In the genomic region with DNA sequence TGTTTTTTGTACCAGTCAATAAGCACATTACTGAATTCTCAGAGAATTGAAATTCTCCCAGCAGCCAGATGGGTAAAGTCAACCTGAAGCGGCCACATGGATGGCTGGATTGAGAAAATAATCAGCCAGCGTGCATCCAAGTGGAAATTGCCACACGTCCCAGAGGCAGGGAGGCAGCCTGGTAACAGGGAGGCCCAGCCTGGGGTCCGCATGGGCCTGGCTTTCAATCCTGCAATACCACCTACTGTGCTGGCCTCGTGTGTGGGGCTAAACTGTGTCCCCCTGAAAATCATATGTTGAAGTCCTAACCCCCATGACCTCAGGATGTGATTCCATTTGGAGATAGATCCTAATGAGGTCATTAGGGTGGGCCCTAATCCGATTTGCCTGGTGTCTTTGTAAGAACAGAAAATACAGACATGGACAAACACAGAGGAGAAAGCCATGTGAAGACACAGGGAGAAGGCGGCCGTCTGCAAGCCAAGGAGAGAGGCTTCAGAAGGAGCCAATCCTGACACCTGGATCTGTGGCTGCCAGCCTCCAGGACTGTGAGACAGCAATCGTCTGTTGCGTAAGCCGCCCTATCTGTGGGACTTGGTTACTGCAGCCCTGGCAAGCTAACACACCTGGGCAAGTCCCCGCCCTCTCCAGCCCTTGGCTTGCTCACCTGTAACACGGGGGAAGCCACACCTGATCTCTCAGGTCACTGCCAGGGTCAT, we compare ENCODE assay signal across 11 cellular contexts.
DNase-seq lines count a peak whose midpoint lies in the region; ATAC-seq and TF ChIP-seq lines count a peak whose summit lies in the region.
"Had no signal": no experiment of that assay in that cellular context is flagged by ENCODE, and none has a peak within 500 bp of the region (broad histone marks: within the 10 kb centered on the region; RNA-seq: fewer than 3 reads in every experiment).

No MANE protein-coding gene starts in this region.

- peaks cover 3% of the 10 kb centered on the region for H3K27me3 Mint-ChIP-seq in neural crest cell (ENCODE audit: low read depth)

- H3K4me1 Mint-ChIP-seq in neural crest cell, result peaks cover 7% of the 10 kb centered on the region

- H3K4me2 ChIP-seq in Loucy (ENCODE audit: low read depth, low read length, poor library complexity, severe bottlenecking), result no peak overlapping the region
- H3K4me2 ChIP-seq in mammary epithelial cell (ENCODE audit: insufficient read depth, low read depth, low read length), result no peak overlapping the region

- no peak overlapping the region for H3K4me3 ChIP-seq in Loucy (ENCODE audit: low read length, poor library complexity, severe bottlenecking)
- no peak overlapping the region for H3K4me3 ChIP-seq in mammary epithelial cell (replicated peaks in 1 of 3; ENCODE audit: insufficient read depth in 1 of 3, low read depth in 2 of 3, low read length in 3 of 3)

- H4K20me1 ChIP-seq in Loucy (ENCODE audit: insufficient read depth, low read length, poor library complexity, severe bottlenecking) (no peaks in the 10 kb centered on the region), mammary epithelial cell (ENCODE audit: insufficient read depth, low read length) (no peaks in the 10 kb centered on the region)

- DNase-seq in GM10248 (ENCODE audit: extremely low spot score) (no peak), mammary epithelial cell (peak; percentile 24), neural crest cell (ENCODE audit: low read depth, low spot score) (no peak), NCI-H187 (lab: John Stamatoyannopoulos, UW) (no peak), sciatic nerve (ENCODE audit: low spot score) (no peak)
- DNase-seq in stimulated activated CD8-positive, alpha-beta memory T cell treated with anti-CD3 and anti-CD28 coated beads, Interleukin-4, amount 100 ng/mL, for 48 hours, result no peak
- DNase-seq: kidney had no signal

- WGBS in mammary epithelial cell (ENCODE audit: low coverage, missing lambda C conversion rate), result 48% methylated on average over 10 of the region's 13 CpGs

- in situ Hi-C loops in mammary epithelial cell (cut with MboI; ENCODE audit: low sequenced_read_pairs in 2 of 2), result no loop called here

- CTCF ChIA-PET in GM10248 (lab: Yijun Ruan, JAX), result interaction anchor here (1.2 to 1.3 kb wide), 2 partner anchors 20 to 42 kb away, joined by 3 read pairs; no protein-coding TSS in a partner anchor
- CTCF ChIA-PET in mammary epithelial cell (lab: Charles Lee; ENCODE audit: low non-redundant PET), result no interaction called here

- H3K36me3 ChIP-seq in Loucy (ENCODE audit: insufficient read depth, low read length), result no peaks in the 10 kb centered on the region
- no peaks in the 10 kb centered on the region for H3K36me3 ChIP-seq in mammary epithelial cell (ENCODE audit: insufficient read depth, low read length)

- H2AFZ ChIP-seq in Loucy (ENCODE audit: low read length) (no peak overlapping the region), mammary epithelial cell (ENCODE audit: low read depth, low read length) (no peak overlapping the region)

- H3K36me3 Mint-ChIP-seq in neural crest cell (ENCODE audit: low read depth), result no peaks in the 10 kb centered on the region

- intact Hi-C loops in mammary epithelial cell (cut with micrococcal nuclease), result no loop called here
- intact Hi-C loops in sciatic nerve (cut with DNase I), result no loop called here

- ATAC-seq in sciatic nerve, result no peak
- ATAC-seq in HG03025 (IDR thresholded peaks at IDR 0.05; ENCODE audit: low FRiP score, unreplicated experiment), result no peak

- no peaks in the 10 kb centered on the region for H3K27me3 ChIP-seq in Loucy (ENCODE audit: insufficient read depth, low read length, poor library complexity, severe bottlenecking)
- no peaks in the 10 kb centered on the region for H3K27me3 ChIP-seq in mammary epithelial cell (ENCODE audit: insufficient read depth, low read length)

- no TSS peak for BruUV-seq in mammary epithelial cell (replicated peaks; lab: Mats Ljungman, UMichigan)

- no peaks in the 10 kb centered on the region for H3K9me3 Mint-ChIP-seq in neural crest cell
- H3K9me3 Mint-ChIP-seq: dendritic cell treated with granulocyte-macrophage colony-stimulating factor and Interleukin-4, amounts not matched to agents 40 ng/mL and 50 ng/mL, for 4 days; stimulated activated naive CD8-positive, alpha-beta T cell treated with anti-CD3 and anti-CD28 coated beads, Interleukin-15, Interleukin-2, amounts not matched to agents 100 ng/mL and 50 ng/mL, for 24 hours had no signal

- no peaks in the 10 kb centered on the region for H3K4me1 ChIP-seq in Loucy (ENCODE audit: insufficient read depth, low read length, poor library complexity, severe bottlenecking)
- H3K4me1 ChIP-seq in mammary epithelial cell (ENCODE audit: insufficient read depth, low read length), result no peaks in the 10 kb centered on the region

- dilution Hi-C loops in mammary epithelial cell (cut with HindIII; ENCODE audit: low sequenced_read_pairs), result no loop called here

- no peak overlapping the region for H3K4me3 Mint-ChIP-seq in neural crest cell
- H3K4me3 Mint-ChIP-seq: dendritic cell treated with granulocyte-macrophage colony-stimulating factor and Interleukin-4, amounts not matched to agents 40 ng/mL and 50 ng/mL, for 4 days; stimulated activated naive CD8-positive, alpha-beta T cell treated with anti-CD3 and anti-CD28 coated beads, Interleukin-15, Interleukin-2, amounts not matched to agents 100 ng/mL and 50 ng/mL, for 24 hours had no signal

- peak; percentile 5 for TF ChIP-seq CTCF in GM10248 (IDR thresholded peaks at IDR 0.05; ENCODE audit: control extremely low read depth, extremely low read depth, low read depth, missing control alignments)
- peak; percentile 33 for TF ChIP-seq CTCF in Loucy (conservative IDR thresholded peaks at IDR 0.05; ENCODE audit: low read length)
- TF ChIP-seq CTCF in mammary epithelial cell (conservative IDR thresholded peaks at IDR 0.05 in 1 of 2, IDR thresholded peaks at IDR 0.05 in 1 of 2; ENCODE audit: extremely low read depth in 1 of 2, insufficient read depth in 1 of 2, low read depth in 1 of 2, low read length in 2 of 2), result peak in 1 of 2 donors; percentile 14
- TF ChIP-seq CTCF in neural crest cell (conservative IDR thresholded peaks at IDR 0.05), result peak; percentile 58

- H3K27ac Mint-ChIP-seq in neural crest cell (ENCODE audit: unreplicated experiment), result no peak overlapping the region
- H3K27ac Mint-ChIP-seq: dendritic cell treated with granulocyte-macrophage colony-stimulating factor and Interleukin-4, amounts not matched to agents 40 ng/mL and 50 ng/mL, for 4 days; stimulated activated naive CD8-positive, alpha-beta T cell treated with anti-CD3 and anti-CD28 coated beads, Interleukin-15, Interleukin-2, amounts not matched to agents 100 ng/mL and 50 ng/mL, for 24 hours had no signal

- POLR2A ChIA-PET in GM10248 (lab: Yijun Ruan, JAX), result no interaction called here

- H3K9me3 ChIP-seq in Loucy (ENCODE audit: insufficient read depth, low read depth, low read length), result no peaks in the 10 kb centered on the region
- peaks cover 31% of the 10 kb centered on the region for H3K9me3 ChIP-seq in mammary epithelial cell (replicated peaks; ENCODE audit: insufficient read depth, low read length)

- no peak overlapping the region for H3K9ac ChIP-seq in Loucy (ENCODE audit: low read depth, low read length, poor library complexity, severe bottlenecking)
- H3K9ac ChIP-seq in mammary epithelial cell (ENCODE audit: insufficient read depth, low read length), result no peak overlapping the region

- no peak overlapping the region for H3K27ac ChIP-seq in mammary epithelial cell (ENCODE audit: insufficient read depth, low read depth, low read length)

- no peaks in the 10 kb centered on the region for H3F3A ChIP-seq in Loucy (ENCODE audit: low read depth)

- no peaks in the 10 kb centered on the region for H3K9me2 ChIP-seq in Loucy (replicated peaks; ENCODE audit: low read depth, low read length)

- no peaks in the 10 kb centered on the region for H3K79me2 ChIP-seq in Loucy (ENCODE audit: insufficient read depth, low read length)
- H3K79me2 ChIP-seq in mammary epithelial cell (ENCODE audit: insufficient read depth, low read length), result no peaks in the 10 kb centered on the region
